In the genomic region with DNA sequence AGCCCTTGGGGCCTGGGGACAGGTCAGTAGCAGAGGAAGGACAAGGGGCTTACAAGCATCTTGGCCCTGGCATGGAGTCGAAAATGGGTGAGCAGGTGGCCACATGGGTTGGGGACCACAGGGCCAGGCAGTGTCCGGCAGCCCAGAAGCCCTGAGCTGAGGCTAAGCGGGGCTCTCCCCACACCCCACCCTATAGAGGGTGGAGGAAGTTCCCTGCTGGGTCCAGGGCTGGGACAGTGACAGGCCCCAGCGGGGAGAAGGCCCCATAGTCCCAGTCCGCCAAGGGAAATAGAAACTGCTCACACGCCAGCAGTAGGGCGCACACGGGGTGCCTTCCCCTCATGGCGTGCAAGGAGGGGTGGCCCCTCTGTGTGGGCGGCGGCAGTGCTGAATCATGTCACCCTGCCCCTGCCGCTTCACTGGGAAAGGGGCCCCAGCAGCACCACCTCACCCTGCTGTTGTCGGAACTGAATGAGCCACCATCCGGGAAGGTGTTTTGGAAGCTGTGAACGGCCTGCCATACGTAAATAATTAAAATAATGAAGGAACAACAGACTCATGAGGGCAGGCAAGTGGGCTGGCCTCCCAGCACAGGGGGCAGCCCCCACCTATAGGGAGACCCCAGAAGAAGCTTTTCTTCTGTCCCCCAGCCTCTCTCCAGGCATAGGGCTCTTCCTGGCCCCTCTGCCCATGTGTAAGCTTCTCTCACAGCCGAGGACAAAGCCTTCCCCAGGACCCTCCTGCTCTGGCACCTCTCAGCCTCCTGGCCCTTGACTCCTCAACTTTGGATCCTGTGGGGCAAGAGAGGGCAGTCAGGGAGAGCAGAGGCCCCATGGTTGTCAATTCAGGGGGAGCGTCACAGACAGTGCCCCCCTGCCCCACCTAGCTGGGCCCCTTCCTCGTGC, we compare ENCODE assay signal across 10 cellular contexts. TPM values are rescaled to one million over a fixed set of nuclear protein-coding genes. Genes with fewer than 3 reads are reported as not detected.
A peak's percentile ranks its signal among the peaks of the same experiment; 100 is the strongest.
DNase-seq lines count a peak whose midpoint lies in the region; ATAC-seq, FAIRE-seq and TF ChIP-seq lines count a peak whose summit lies in the region.
"Had no signal": no experiment of that assay in that cellular context is flagged by ENCODE, and none has a peak within 500 bp of the region (broad histone marks: within the 10 kb centered on the region; RNA-seq: fewer than 3 reads in every experiment).

No MANE protein-coding gene starts in this region.

- H3K27ac Mint-ChIP-seq in central memory CD8-positive, alpha-beta T cell (ENCODE audit: low read depth), result peak overlapping the region; percentile 95
- H3K27ac Mint-ChIP-seq in Caco-2 (ENCODE audit: unreplicated experiment), result no peak overlapping the region

- H3K4me3 Mint-ChIP-seq in central memory CD8-positive, alpha-beta T cell, result peak overlapping the region; percentile 71
- H3K4me3 Mint-ChIP-seq in Caco-2 (ENCODE audit: unreplicated experiment), result no peak overlapping the region

- DNase-seq in WERI-Rb-1, result no peak
- peak in 1 of 2 donors; percentile 64 for DNase-seq in central memory CD8-positive, alpha-beta T cell (ENCODE audit: low spot score in 2 of 2)
- DNase-seq in stimulated activated CD8-positive, alpha-beta memory T cell treated with anti-CD3 and anti-CD28 coated beads, Interleukin-15, amount 100 ng/mL, for 4 hours (ENCODE audit: low read depth in 2 of 2), result peak; percentile 86 to 90
- no peak for DNase-seq in small intestine
- DNase-seq in foreskin fibroblast, result no peak
- DNase-seq in Caco-2, result no peak

- WGBS in small intestine, 3 donors, result 62 to 75% (median 64%) methylated on average over 19 of the region's 19 CpGs

- H3K4me1 ChIP-seq in small intestine (ENCODE audit: control insufficient read depth in 2 of 2, insufficient read depth in 1 of 2, low read depth in 1 of 2, low read length in 1 of 2), result peaks cover 0 to 3% of the 10 kb centered on the region in 2 donors
- no peaks in the 10 kb centered on the region for H3K4me1 ChIP-seq in Caco-2

- no peaks in the 10 kb centered on the region for H3K36me3 ChIP-seq in WERI-Rb-1
- no peaks in the 10 kb centered on the region for H3K36me3 ChIP-seq in small intestine (ENCODE audit: control insufficient read depth in 2 of 2, insufficient read depth in 2 of 2, low read length in 2 of 2)
- H3K36me3 ChIP-seq in Caco-2 (ENCODE audit: control insufficient read depth, insufficient read depth, low read length), result no peaks in the 10 kb centered on the region

- H3K9me3 ChIP-seq in WERI-Rb-1 (ENCODE audit: severe bottlenecking) (no peaks in the 10 kb centered on the region), small intestine (ENCODE audit: control insufficient read depth, low read depth) (no peaks in the 10 kb centered on the region), Caco-2 (no peaks in the 10 kb centered on the region)

- H3K36me3 Mint-ChIP-seq in central memory CD8-positive, alpha-beta T cell (ENCODE audit: insufficient read depth), result peaks cover 14% of the 10 kb centered on the region
- no peaks in the 10 kb centered on the region for H3K36me3 Mint-ChIP-seq in Caco-2 (ENCODE audit: insufficient read depth, unreplicated experiment)

- H3K27me3 Mint-ChIP-seq in central memory CD8-positive, alpha-beta T cell, result no peaks in the 10 kb centered on the region
- H3K27me3 Mint-ChIP-seq in Caco-2 (ENCODE audit: insufficient read depth, unreplicated experiment), result no peaks in the 10 kb centered on the region

- intact Hi-C loops in Caco-2 (cut with micrococcal nuclease; ENCODE audit: unreplicated experiment), result no loop called here

- FAIRE-seq in small intestine (lab: Jason Lieb, UNC), result no peak

- no peaks in the 10 kb centered on the region for H3K27me3 ChIP-seq in WERI-Rb-1 (ENCODE audit: insufficient read depth, low read depth, severe bottlenecking)
- no peaks in the 10 kb centered on the region for H3K27me3 ChIP-seq in small intestine (ENCODE audit: control insufficient read depth in 2 of 2, insufficient read depth in 2 of 2, low read length in 2 of 2)
- no peaks in the 10 kb centered on the region for H3K27me3 ChIP-seq in Caco-2 (replicated peaks; ENCODE audit: control insufficient read depth, insufficient read depth, low read length)

- TF ChIP-seq CTCF in WERI-Rb-1 (IDR thresholded peaks at IDR 0.05; ENCODE audit: low read depth, low read length), result no peak
- TF ChIP-seq CTCF in foreskin fibroblast (IDR thresholded peaks at IDR 0.05; ENCODE audit: low read depth, low read length), result no peak
- no peak for TF ChIP-seq CTCF in Caco-2 (IDR thresholded peaks at IDR 0.05; ENCODE audit: insufficient read depth in 1 of 2, low read depth in 1 of 2, low read length in 1 of 2, severe bottlenecking in 1 of 2, unreplicated experiment in 1 of 2)

- H3K27ac ChIP-seq in WERI-Rb-1 (peak overlapping the region; percentile 29), small intestine (ENCODE audit: low read depth in 1 of 2, low read length in 1 of 2) (no peak overlapping the region)
- H3K27ac ChIP-seq: KMS-11 had no signal

- peak; percentile 64 for ATAC-seq in GM18867 (IDR thresholded peaks at IDR 0.05; ENCODE audit: unreplicated experiment)
- ATAC-seq in HG02970 (IDR thresholded peaks at IDR 0.05; ENCODE audit: low FRiP score, unreplicated experiment), result peak; percentile 53
- peak; percentile 73 for ATAC-seq in central memory CD8-positive, alpha-beta T cell (replicated peaks; ENCODE audit: extremely low read depth, poor library complexity, severe bottlenecking)

- H3K4me1 Mint-ChIP-seq in central memory CD8-positive, alpha-beta T cell, result peaks cover 80% of the 10 kb centered on the region
- peaks cover 7% of the 10 kb centered on the region for H3K4me1 Mint-ChIP-seq in Caco-2 (ENCODE audit: low read depth, unreplicated experiment)

- POLR2A ChIA-PET in Caco-2 (lab: Charles Lee), result no interaction called here

- CTCF ChIA-PET in Caco-2 (lab: Charles Lee), result no interaction called here

- BruUV-seq in Caco-2 (replicated peaks; lab: Mats Ljungman, UMichigan), result no TSS peak

- no peaks in the 10 kb centered on the region for H3K9me3 Mint-ChIP-seq in central memory CD8-positive, alpha-beta T cell
- no peaks in the 10 kb centered on the region for H3K9me3 Mint-ChIP-seq in Caco-2 (ENCODE audit: unreplicated experiment)

- no peak overlapping the region for H3K4me3 ChIP-seq in WERI-Rb-1 (ENCODE audit: low read depth, low read length)
- H3K4me3 ChIP-seq in small intestine (ENCODE audit: low read depth in 1 of 2, low read length in 2 of 2), result no peak overlapping the region
- H3K4me3 ChIP-seq in foreskin fibroblast (ENCODE audit: low read depth in 1 of 2, low read length in 2 of 2), result no peak overlapping the region
- no peak overlapping the region for H3K4me3 ChIP-seq in Caco-2 (ENCODE audit: low read depth, low read length)

RNA-seq across cellular contexts. Expression of gene DUSP2, which starts 12.7 kb away (rescaled TPM):
- polyA plus RNA-seq in small intestine, result 1 to 10 TPM in 2 of 3 donors, under 1 TPM in 1; 0.45 to 5.1 (median 3.0) TPM
- 13.4 and 13.6 TPM in 2 replicates for total RNA-seq in Caco-2 (2022)

RNA-seq across cellular contexts. Expression of gene ASTL, which starts 19.6 kb away (rescaled TPM):
- polyA plus RNA-seq in small intestine, result not detected
- total RNA-seq in Caco-2 (2022), result 0.23 TPM in 1 of 2 replicates, not detected in the other
- total RNA-seq: glomerular endothelial cell had no signal

RNA-seq across cellular contexts. Expression of gene ADRA2B, which starts 41.5 kb away (rescaled TPM):
- 1 to 10 TPM in 1 of 3 donors, not detected in 2; 1.5 TPM for polyA plus RNA-seq in small intestine
- 0.12 and 0.20 TPM in 2 replicates for total RNA-seq in Caco-2 (2022)
- total RNA-seq: glomerular endothelial cell had no signal

RNA-seq across cellular contexts. Expression of gene STARD7, which starts 50.7 kb away (rescaled TPM):
- polyA plus RNA-seq in small intestine, result 10 to 100 TPM; 44.5 to 84.5 (median 48.9) TPM
- 214 and 224 TPM in 2 replicates for total RNA-seq in Caco-2 (2022)

Comparison
In these comparisons a context has a peak if more than half of its experiments do, and no peak if none do; other contexts are left out.
1. DNase-seq: peak in stimulated activated CD8-positive, alpha-beta memory T cell treated with anti-CD3 and anti-CD28 coated beads, Interleukin-15, amount 100 ng/mL, for 4 hours (2 of 2); none in WERI-Rb-1 (single experiment), small intestine (single experiment), foreskin fibroblast (0 of 2) and Caco-2 (0 of 2).
2. Peak in every context shown above with its lines, with median percentiles within 50 percentile points of each other: ATAC-seq.